In the genomic region with DNA sequence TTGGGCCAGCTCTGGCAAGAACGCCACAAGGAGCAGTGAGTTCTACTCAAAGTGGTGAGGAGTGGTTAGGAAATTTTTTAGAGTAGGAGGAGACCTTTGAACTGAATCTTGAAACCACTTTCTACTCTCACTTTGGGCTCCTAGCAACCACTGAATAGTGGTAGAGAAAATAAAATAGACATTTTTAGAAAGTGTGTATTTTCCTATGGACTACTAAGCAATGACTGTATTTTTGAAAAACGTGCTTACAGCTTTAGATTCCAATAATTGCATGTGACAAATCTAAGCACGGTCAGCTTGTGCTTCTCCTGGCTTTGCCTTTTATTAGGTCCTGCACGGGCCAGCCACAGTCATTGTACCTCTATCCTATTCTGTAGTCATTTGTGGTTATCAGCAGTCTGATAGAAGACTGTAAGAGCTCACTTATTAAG, we compare ENCODE assay signal across 10 cellular contexts. TPM values are rescaled to one million over a fixed set of nuclear protein-coding genes. Genes with fewer than 3 reads are reported as not detected.
A peak's percentile ranks its signal among the peaks of the same experiment; 100 is the strongest.
DNase-seq lines count a peak whose midpoint lies in the region; ATAC-seq and TF ChIP-seq lines count a peak whose summit lies in the region.
"Had no signal": no experiment of that assay in that cellular context is flagged by ENCODE, and none has a peak within 500 bp of the region (broad histone marks: within the 10 kb centered on the region; RNA-seq: fewer than 3 reads in every experiment).

No MANE protein-coding gene starts in this region.

- no peak overlapping the region for H3K56ac ChIP-seq in mesendoderm (ENCODE audit: low read length)

- CTCF ChIA-PET in activated B cell treated with CpG ODN at 0.5 μM for 24 hours (lab: Charles Lee), result interaction anchor here (1.1 to 1.5 kb wide), 2 partner anchors 43 to 86 kb away, joined by 3 read pairs; no protein-coding TSS in a partner anchor

- no peak overlapping the region for H3K18ac ChIP-seq in mesendoderm (ENCODE audit: low read length)

- H2BK120ac ChIP-seq in mesendoderm (ENCODE audit: low read depth, low read length), result no peak overlapping the region

- no peaks in the 10 kb centered on the region for H3K36me3 Mint-ChIP-seq in activated B cell treated with CpG ODN at 0.5 μM for 24 hours (ENCODE audit: low read depth)
- no peaks in the 10 kb centered on the region for H3K36me3 Mint-ChIP-seq in stimulated activated naive CD8-positive, alpha-beta T cell treated with anti-CD3 and anti-CD28 coated beads, Interleukin-15, Interleukin-2, amounts not matched to agents 100 ng/mL and 50 ng/mL, for 24 hours (ENCODE audit: low read depth)

- H3K27ac Mint-ChIP-seq in activated B cell treated with CpG ODN at 0.5 μM for 24 hours, result peak overlapping the region; percentile 52
- H3K27ac Mint-ChIP-seq in stimulated activated naive CD8-positive, alpha-beta T cell treated with anti-CD3 and anti-CD28 coated beads, Interleukin-15, Interleukin-2, amounts not matched to agents 100 ng/mL and 50 ng/mL, for 24 hours, result peak overlapping the region; percentile 46

- WGBS in mesendoderm (ENCODE audit: extremely low coverage, insufficient coverage, low lambda C conversion rate), result no CpG with 5 or more reads among the region's 4 CpGs

- no peak overlapping the region for H2BK5ac ChIP-seq in mesendoderm (ENCODE audit: low read length)

- no peaks in the 10 kb centered on the region for H3K79me2 ChIP-seq in mesendoderm (ENCODE audit: control insufficient read depth, insufficient read depth, low read length)

- H3K4me1 Mint-ChIP-seq in activated B cell treated with CpG ODN at 0.5 μM for 24 hours, result peaks cover 75% of the 10 kb centered on the region
- H3K4me1 Mint-ChIP-seq in stimulated activated naive CD8-positive, alpha-beta T cell treated with anti-CD3 and anti-CD28 coated beads, Interleukin-15, Interleukin-2, amounts not matched to agents 100 ng/mL and 50 ng/mL, for 24 hours (ENCODE audit: low read depth), result peaks cover 84% of the 10 kb centered on the region

- intact Hi-C loops in activated B cell treated with CpG ODN at 0.5 μM for 24 hours (cut with micrococcal nuclease), result no loop called here

- no peak overlapping the region for H3K9ac ChIP-seq in mesendoderm (ENCODE audit: low read length)

- H3K23ac ChIP-seq in mesendoderm (ENCODE audit: low read length), result no peak overlapping the region

- no peak overlapping the region for H4K8ac ChIP-seq in mesendoderm (ENCODE audit: low read depth, low read length)

- H3K27me3 ChIP-seq in mesendoderm (ENCODE audit: insufficient read depth, low read length, poor library complexity), result no peaks in the 10 kb centered on the region

- no peak overlapping the region for H3K4me3 Mint-ChIP-seq in activated B cell treated with CpG ODN at 0.5 μM for 24 hours
- peak overlapping the region; percentile 21 for H3K4me3 Mint-ChIP-seq in stimulated activated naive CD8-positive, alpha-beta T cell treated with anti-CD3 and anti-CD28 coated beads, Interleukin-15, Interleukin-2, amounts not matched to agents 100 ng/mL and 50 ng/mL, for 24 hours

- no peak overlapping the region for H4K5ac ChIP-seq in mesendoderm (ENCODE audit: low read length)

- H3K4me2 ChIP-seq in mesendoderm (ENCODE audit: low read length), result no peak overlapping the region

- H2BK15ac ChIP-seq in mesendoderm (replicated peaks; ENCODE audit: low read depth), result no peak overlapping the region

- H3K27ac ChIP-seq in mesendoderm (ENCODE audit: low read depth, low read length), result no peak overlapping the region

- no peak overlapping the region for H3K4ac ChIP-seq in mesendoderm (ENCODE audit: low read depth, low read length)

- no peak for DNase-seq in activated B cell treated with CpG ODN at 0.5 μM for 24 hours
- no peak for DNase-seq in DMS153 (lab: John Stamatoyannopoulos, UW)
- no peak for DNase-seq in mesendoderm
- no peak for DNase-seq in COR-L47 (lab: John Stamatoyannopoulos, UW)

- POLR2A ChIA-PET in activated B cell treated with CpG ODN at 0.5 μM for 24 hours (lab: Charles Lee), result no interaction called here

- no peaks in the 10 kb centered on the region for H3K9me3 Mint-ChIP-seq in activated B cell treated with CpG ODN at 0.5 μM for 24 hours
- no peaks in the 10 kb centered on the region for H3K9me3 Mint-ChIP-seq in stimulated activated naive CD8-positive, alpha-beta T cell treated with anti-CD3 and anti-CD28 coated beads, Interleukin-15, Interleukin-2, amounts not matched to agents 100 ng/mL and 50 ng/mL, for 24 hours

- no peaks in the 10 kb centered on the region for H3K79me1 ChIP-seq in mesendoderm (ENCODE audit: low read length)

- no peaks in the 10 kb centered on the region for H3K27me3 Mint-ChIP-seq in activated B cell treated with CpG ODN at 0.5 μM for 24 hours
- no peaks in the 10 kb centered on the region for H3K27me3 Mint-ChIP-seq in stimulated activated naive CD8-positive, alpha-beta T cell treated with anti-CD3 and anti-CD28 coated beads, Interleukin-15, Interleukin-2, amounts not matched to agents 100 ng/mL and 50 ng/mL, for 24 hours

- H2AK5ac ChIP-seq in mesendoderm (ENCODE audit: low read length), result no peak overlapping the region

- no peaks in the 10 kb centered on the region for H3K4me1 ChIP-seq in mesendoderm (ENCODE audit: control insufficient read depth, low read depth, low read length)

- no peak for TF ChIP-seq CTCF in activated B cell treated with CpG ODN at 0.5 μM for 24 hours (IDR thresholded peaks at IDR 0.05)

- peak; percentile 57 for ATAC-seq in GM19035 (IDR thresholded peaks at IDR 0.05; ENCODE audit: unreplicated experiment)
- ATAC-seq in HG02642 (IDR thresholded peaks at IDR 0.05; ENCODE audit: poor library complexity, unreplicated experiment), result peak; percentile 52
- ATAC-seq in activated B cell treated with CpG ODN at 0.5 μM for 24 hours (ENCODE audit: low read depth), result no peak

- H3K36me3 ChIP-seq in mesendoderm (ENCODE audit: control insufficient read depth, insufficient read depth, low read length), result no peaks in the 10 kb centered on the region

- H3K4me3 ChIP-seq in mesendoderm (ENCODE audit: low read length), result no peak overlapping the region
- H3K4me3 ChIP-seq: skin epidermis had no signal

RNA-seq across cellular contexts. Expression of gene IFNGR1, which starts 8.7 kb away (rescaled TPM):
- total RNA-seq in activated B cell treated with CpG ODN at 0.5 μM for 24 hours, result 60.5 and 65.6 TPM in 2 replicates
- 18.6 TPM for polyA plus RNA-seq in mesendoderm (2013, experiment 1 of 2)
- polyA plus RNA-seq in mesendoderm (2013, experiment 2 of 2), result 19.6 TPM

RNA-seq across cellular contexts. Expression of gene IL22RA2, which starts 54.4 kb away (rescaled TPM):
- total RNA-seq in activated B cell treated with CpG ODN at 0.5 μM for 24 hours, result not detected in 2 replicates
- polyA plus RNA-seq in mesendoderm (2013, experiment 1 of 2), result not detected
- not detected for polyA plus RNA-seq in mesendoderm (2013, experiment 2 of 2)
- total RNA-seq: bronchial epithelial cell, frontal cortex had no signal
